ENCODE assay signal across 8 cellular contexts in the genomic region with DNA sequence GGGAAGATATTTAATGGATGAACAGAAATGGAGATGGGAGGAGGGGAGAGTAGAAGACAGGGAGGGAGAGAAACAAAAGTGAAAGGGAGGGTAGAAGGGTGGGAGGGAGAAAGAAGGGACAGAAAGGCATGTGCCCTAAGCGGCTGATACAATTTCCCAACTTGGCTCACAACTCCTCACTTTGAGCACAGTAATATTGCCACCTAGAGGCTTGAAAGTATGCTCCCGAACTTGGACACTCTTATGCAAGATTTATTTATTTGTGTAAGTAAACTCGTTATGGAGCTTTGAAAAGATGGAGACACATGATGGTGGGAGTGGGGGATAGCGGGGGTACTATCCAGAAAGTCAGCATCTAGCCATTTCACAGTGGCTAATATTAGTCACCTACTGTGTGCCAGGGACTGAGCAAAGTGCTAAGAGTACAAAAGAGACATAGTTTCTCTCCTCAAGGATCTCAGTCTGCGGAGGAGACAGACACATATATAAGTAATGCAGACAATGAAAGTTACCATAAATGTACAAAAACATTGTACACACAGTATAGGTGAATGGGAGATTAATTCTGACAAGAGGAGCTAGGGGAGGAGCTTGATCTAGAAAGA.
DNase-seq lines count a peak whose midpoint lies in the region; ATAC-seq and TF ChIP-seq lines count a peak whose summit lies in the region.

No MANE protein-coding gene starts in this region.

- DNase-seq in LoVo (ENCODE audit: low spot score), result peak; percentile 42
- peak; percentile 71 for DNase-seq in RKO (ENCODE audit: low spot score)
- peak; percentile 75 for DNase-seq in fibroblast of the aortic adventitia (ENCODE audit: low read depth)
- DNase-seq in putamen (ENCODE audit: low spot score), result peak; percentile 42
- no peak for DNase-seq in stimulated activated CD4-positive, alpha-beta T cell treated with anti-CD3 and anti-CD28 coated beads, Interleukin-15, amount 100 ng/mL, for 24 hours
- no peak for DNase-seq in stimulated activated CD4-positive, alpha-beta T cell treated with anti-CD3 and anti-CD28 coated beads, Interleukin-1b, Interleukin-23, amount 100 ng/mL, for 48 hours

- no peak for ATAC-seq in HG02798 (IDR thresholded peaks at IDR 0.05; ENCODE audit: poor library complexity, unreplicated experiment)

- no peak overlapping the region for H3K4me3 ChIP-seq in fibroblast of the aortic adventitia (ENCODE audit: low read depth, low read length)

- TF ChIP-seq CTCF in GM12874 (IDR thresholded peaks at IDR 0.05; ENCODE audit: insufficient read depth, low read depth, low read length), result peak; percentile 43; the same call in 1 of the 2 replicates
- peak; percentile 63 for TF ChIP-seq CTCF in fibroblast of the aortic adventitia (IDR thresholded peaks at IDR 0.05; ENCODE audit: insufficient read depth, low read length)

Comparison
In these comparisons a context has a peak if more than half of its experiments do, and no peak if none do; other contexts are left out.
1. DNase-seq: peak in LoVo (single experiment), RKO (single experiment), fibroblast of the aortic adventitia (single experiment) and putamen (single experiment); none in stimulated activated CD4-positive, alpha-beta T cell treated with anti-CD3 and anti-CD28 coated beads, Interleukin-15, amount 100 ng/mL, for 24 hours (single experiment) and stimulated activated CD4-positive, alpha-beta T cell treated with anti-CD3 and anti-CD28 coated beads, Interleukin-1b, Interleukin-23, amount 100 ng/mL, for 48 hours (single experiment).